11 cellular contexts compared by ENCODE assay signal in genomic region chr2:120343100-120343432, GRCh38. TPM values are rescaled to one million over a fixed set of nuclear protein-coding genes. Genes with fewer than 3 reads are reported as not detected.
DNase-seq lines count a peak whose midpoint lies in the region; ATAC-seq and TF ChIP-seq lines count a peak whose summit lies in the region.
"Had no signal": no experiment of that assay in that cellular context is flagged by ENCODE, and none has a peak within 500 bp of the region (broad histone marks: within the 10 kb centered on the region; RNA-seq: fewer than 3 reads in every experiment).

No MANE protein-coding gene starts in this region.

- no peaks in the 10 kb centered on the region for H3K36me3 Mint-ChIP-seq in CD8-positive, alpha-beta memory T cell
- no peaks in the 10 kb centered on the region for H3K36me3 Mint-ChIP-seq in MCF 10A (ENCODE audit: insufficient read depth, unreplicated experiment)
- no peaks in the 10 kb centered on the region for H3K36me3 Mint-ChIP-seq in neural progenitor cell

- no peaks in the 10 kb centered on the region for H3K9me3 Mint-ChIP-seq in CD8-positive, alpha-beta memory T cell
- H3K9me3 Mint-ChIP-seq in MCF 10A (ENCODE audit: unreplicated experiment) (no peaks in the 10 kb centered on the region), neural progenitor cell (no peaks in the 10 kb centered on the region)

- H3K79me2 ChIP-seq in KMS-11 (ENCODE audit: insufficient read depth, low read depth) (no peaks in the 10 kb centered on the region), neural progenitor cell (ENCODE audit: low read depth) (no peaks in the 10 kb centered on the region)

- peak overlapping the region; percentile 54 to 77 (median 67) for H3K4me3 Mint-ChIP-seq in CD8-positive, alpha-beta memory T cell
- H3K4me3 Mint-ChIP-seq in MCF 10A (ENCODE audit: unreplicated experiment): peak overlapping the region; percentile 4
- H3K4me3 Mint-ChIP-seq in neural progenitor cell: peak overlapping the region; percentile 75

- peak overlapping the region; percentile 54; the same call in 1 of the 2 replicates for H2AFZ ChIP-seq in KMS-11 (ENCODE audit: low read depth)
- H2AFZ ChIP-seq in neural progenitor cell (replicated peaks): no peak overlapping the region

- CTCF ChIA-PET in CD8-positive, alpha-beta memory T cell (lab: Charles Lee): interaction anchor here (1.0 to 1.7 kb wide), 4 partner anchors 29 to 339 kb away, joined by 3 to 5 read pairs (median 4); no protein-coding TSS in a partner anchor
- CTCF ChIA-PET in MCF 10A (lab: Yijun Ruan, JAX): interaction anchor here (0.6 to 3.1 kb wide), 8 partner anchors 9 to 337 kb away, joined by 3 to 14 read pairs (median 4); no protein-coding TSS in a partner anchor

- DNase-seq in CD8-positive, alpha-beta memory T cell: no peak
- DNase-seq in MCF 10A (ENCODE audit: unreplicated experiment) (no peak), neural progenitor cell (ENCODE audit: low spot score) (no peak), NCI-H510A treated with DMSO at 0.1 percent for 48 hours (lab: John Stamatoyannopoulos, UW) (no peak), NCI-H345 treated with DMSO at 0.1 percent for 48 hours (lab: John Stamatoyannopoulos, UW; ENCODE audit: unreplicated experiment) (no peak), CD1c-positive myeloid dendritic cell (ENCODE audit: extremely low spot score) (no peak)

- peaks cover 20 to 27% (median 22%) of the 10 kb centered on the region in 3 donors for H3K4me1 Mint-ChIP-seq in CD8-positive, alpha-beta memory T cell
- H3K4me1 Mint-ChIP-seq in MCF 10A (ENCODE audit: insufficient read depth, unreplicated experiment) (peaks cover 11% of the 10 kb centered on the region), neural progenitor cell (peaks cover 28% of the 10 kb centered on the region)

- ATAC-seq in HG03097 (IDR thresholded peaks at IDR 0.05; ENCODE audit: low FRiP score, unreplicated experiment): no peak

- H3K27ac ChIP-seq in CD8-positive, alpha-beta memory T cell (ENCODE audit: low read depth, low read length): no peak overlapping the region
- H3K27ac ChIP-seq in KMS-11: no peak overlapping the region
- no peak overlapping the region for H3K27ac ChIP-seq in neural progenitor cell
- H3K27ac ChIP-seq: colonic mucosa, RWPE1, upper lobe of right lung had no signal

- H3K4me2 ChIP-seq in KMS-11 (peak overlapping the region; percentile 36; the same call in 1 of the 2 replicates), neural progenitor cell (peak overlapping the region; percentile 88)

- peaks cover 55 to 64% of the 10 kb centered on the region in 2 donors for H3K27me3 Mint-ChIP-seq in CD8-positive, alpha-beta memory T cell
- H3K27me3 Mint-ChIP-seq in MCF 10A (ENCODE audit: insufficient read depth, unreplicated experiment): peaks cover 12% of the 10 kb centered on the region
- H3K27me3 Mint-ChIP-seq in neural progenitor cell (ENCODE audit: insufficient read depth, low read depth): peaks cover 42% of the 10 kb centered on the region

- H3K4me1 ChIP-seq in CD8-positive, alpha-beta memory T cell (ENCODE audit: insufficient read depth, low read length): peaks cover 13% of the 10 kb centered on the region
- H3K4me1 ChIP-seq in KMS-11 (ENCODE audit: low read depth, poor library complexity, severe bottlenecking) (no peaks in the 10 kb centered on the region), neural progenitor cell (peaks cover 20% of the 10 kb centered on the region)

- H3F3A ChIP-seq in neural progenitor cell (ENCODE audit: low read depth): peaks cover 19% of the 10 kb centered on the region

- no peak overlapping the region for H3K27ac Mint-ChIP-seq in CD8-positive, alpha-beta memory T cell
- H3K27ac Mint-ChIP-seq in MCF 10A (ENCODE audit: low read depth, unreplicated experiment) (no peak overlapping the region), neural progenitor cell (no peak overlapping the region)

- POLR2A ChIA-PET in CD8-positive, alpha-beta memory T cell (lab: Charles Lee): no interaction called here
- POLR2A ChIA-PET in MCF 10A (lab: Yijun Ruan, JAX): interaction anchor here (0.9 kb wide), 1 partner anchor 162 kb away, joined by 3 read pairs; no protein-coding TSS in a partner anchor

- H3K9ac ChIP-seq in KMS-11: no peak overlapping the region
- no peak overlapping the region for H3K9ac ChIP-seq in neural progenitor cell

- intact Hi-C loops in MCF 10A (cut with micrococcal nuclease): loop anchor here (1.0 kb wide), 3 partner anchors 178 to 337 kb away; no protein-coding TSS in a partner anchor

- TF ChIP-seq CTCF in KMS-11 (conservative IDR thresholded peaks at IDR 0.05; ENCODE audit: low read depth, low read length): no peak
- TF ChIP-seq CTCF in MCF 10A (IDR thresholded peaks at IDR 0.05; ENCODE audit: unreplicated experiment): no peak
- no peak for TF ChIP-seq CTCF in neural progenitor cell (IDR thresholded peaks at IDR 0.05)

- no peak overlapping the region for H3K4me3 ChIP-seq in CD8-positive, alpha-beta memory T cell (ENCODE audit: low read length)
- no peak overlapping the region for H3K4me3 ChIP-seq in KMS-11 (IDR thresholded peaks at IDR 0.05; ENCODE audit: insufficient read depth, low read depth, low read length)
- H3K4me3 ChIP-seq in neural progenitor cell: no peak overlapping the region
- H3K4me3 ChIP-seq: colonic mucosa had no signal

- H3K36me3 ChIP-seq in CD8-positive, alpha-beta memory T cell (ENCODE audit: insufficient read depth, low read length): no peaks in the 10 kb centered on the region
- no peaks in the 10 kb centered on the region for H3K36me3 ChIP-seq in KMS-11 (ENCODE audit: insufficient read depth)
- no peaks in the 10 kb centered on the region for H3K36me3 ChIP-seq in neural progenitor cell
- H3K36me3 ChIP-seq: colonic mucosa, upper lobe of right lung had no signal

- H4K20me1 ChIP-seq in KMS-11 (ENCODE audit: insufficient read depth) (no peaks in the 10 kb centered on the region), neural progenitor cell (ENCODE audit: low read depth) (peaks cover 40% of the 10 kb centered on the region)

- H3K9me3 ChIP-seq in CD8-positive, alpha-beta memory T cell (ENCODE audit: low read length): no peaks in the 10 kb centered on the region
- H3K9me3 ChIP-seq in neural progenitor cell (ENCODE audit: low read depth): no peaks in the 10 kb centered on the region
- H3K9me3 ChIP-seq: colonic mucosa, upper lobe of right lung had no signal

- peaks cover 32% of the 10 kb centered on the region for H3K27me3 ChIP-seq in CD8-positive, alpha-beta memory T cell (ENCODE audit: insufficient read depth, low read length, poor library complexity, severe bottlenecking)
- peaks cover 7% of the 10 kb centered on the region; the same call in 1 of the 2 replicates for H3K27me3 ChIP-seq in KMS-11 (ENCODE audit: insufficient read depth, low read depth)
- H3K27me3 ChIP-seq in neural progenitor cell: peaks cover 99% of the 10 kb centered on the region

- no TSS peak for BruUV-seq in MCF 10A (replicated peaks; lab: Mats Ljungman, UMichigan)

RNA-seq across cellular contexts. Expression of gene INHBB, which starts 2.9 kb away (rescaled TPM):
- total RNA-seq in CD8-positive, alpha-beta memory T cell: not detected
- polyA plus RNA-seq in CD8-positive, alpha-beta memory T cell: not detected
- 0.10 and 0.16 TPM in 2 replicates for total RNA-seq in MCF 10A (2022)
- total RNA-seq in neural progenitor cell (ENCODE audit: low replicate concordance): not detected in 2 replicates

Comparison
In these comparisons a context has a peak if more than half of its experiments do, and no peak if none do; other contexts are left out.
1. H3K4me3 Mint-ChIP-seq: peak in every context shown above with its lines; median percentile 75 in neural progenitor cell; 67 in CD8-positive, alpha-beta memory T cell; 4 in MCF 10A.